In genomic region chr3:119034256-119035013, GRCh38 we compare ENCODE assay signal across 8 cellular contexts. TPM values are rescaled to one million over a fixed set of nuclear protein-coding genes. Genes with fewer than 3 reads are reported as not detected.
A peak's percentile ranks its signal among the peaks of the same experiment; 100 is the strongest.
DNase-seq lines count a peak whose midpoint lies in the region; ATAC-seq lines count a peak whose summit lies in the region.

Gene IGSF11 (minus strand): TSS chr3:119034846. CDS start chr3:119034582, 264 bp downstream.

- DNase-seq in AG20443 (ENCODE audit: low spot score) (peak; percentile 89), NCI-H526 treated with DMSO at 0.1 percent for 48 hours (lab: John Stamatoyannopoulos, UW) (peak; percentile 76), epidermal melanocyte (ENCODE audit: insufficient read length, low spot score) (peak; percentile 65), mucosa of gallbladder (ENCODE audit: low spot score) (peak; percentile 30)
- peak; percentile 73 for DNase-seq in activated CD8-positive, alpha-beta memory T cell treated with anti-CD3 and anti-CD28 coated beads, Interleukin-2, amount 50 U/mL, for 4 hours
- DNase-seq in stimulated activated CD8-positive, alpha-beta memory T cell treated with anti-CD3 and anti-CD28 coated beads, Interleukin-4, amount 100 ng/mL, for 4 hours (ENCODE audit: low read depth in 2 of 2, low spot score in 1 of 2): peak; percentile 28 to 37

- peak; percentile 97 for ATAC-seq in GM18909 (IDR thresholded peaks at IDR 0.05; ENCODE audit: poor library complexity, unreplicated experiment)
- peak; percentile 93 for ATAC-seq in HG03175 (IDR thresholded peaks at IDR 0.05; ENCODE audit: unreplicated experiment)

RNA-seq across cellular contexts. Expression of gene IGSF11, which starts in this region (rescaled TPM):
- total RNA-seq in mucosa of gallbladder: 5.3 TPM

Comparison
In these comparisons a context has a peak if more than half of its experiments do, and no peak if none do; other contexts are left out.
1. Peak in every context shown above with its lines: DNase-seq and ATAC-seq.
2. DNase-seq: peak in every context shown above with its lines; median percentile 89 in AG20443; 76 in NCI-H526 treated with DMSO at 0.1 percent for 48 hours; 73 in activated CD8-positive, alpha-beta memory T cell treated with anti-CD3 and anti-CD28 coated beads, Interleukin-2, amount 50 U/mL, for 4 hours; 65 in epidermal melanocyte; 32 in stimulated activated CD8-positive, alpha-beta memory T cell treated with anti-CD3 and anti-CD28 coated beads, Interleukin-4, amount 100 ng/mL, for 4 hours; 30 in mucosa of gallbladder.